1 cellular context compared by ENCODE assay signal in the genomic region with DNA sequence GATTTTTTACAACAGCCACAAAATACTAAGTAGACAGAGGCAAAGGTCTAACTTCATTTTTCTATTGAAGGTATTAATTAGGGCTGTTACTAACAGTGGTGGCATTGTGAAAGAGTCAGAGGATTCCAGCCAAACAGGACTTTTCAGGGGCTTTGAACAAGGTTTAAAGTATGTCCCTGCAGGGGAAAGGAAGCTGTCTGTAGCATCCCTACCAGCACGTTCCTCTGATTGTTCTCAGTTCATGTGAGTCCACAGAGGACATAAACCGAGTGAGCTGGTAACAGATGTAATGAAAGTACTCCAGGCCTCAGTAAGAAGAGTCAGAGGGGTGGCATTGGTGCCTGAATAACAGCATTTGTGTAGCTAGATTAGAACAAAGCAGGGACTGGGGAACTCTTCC.
TF ChIP-seq lines count a peak whose summit lies in the region.

No MANE protein-coding gene starts in this region.

TF ChIP-seq in HepG2, 621 proteins besides CTCF, POLR2A, EP300 and RAD21:
- TF ChIP-seq SOX5 (CRISPR knock-in tag; IDR thresholded peaks at IDR 0.05; ENCODE audit: borderline replicate concordance): 0 out of 2 replicates have a peak, but pooled peaks have one; percentile 27
- TF ChIP-seq, protein P1, sequence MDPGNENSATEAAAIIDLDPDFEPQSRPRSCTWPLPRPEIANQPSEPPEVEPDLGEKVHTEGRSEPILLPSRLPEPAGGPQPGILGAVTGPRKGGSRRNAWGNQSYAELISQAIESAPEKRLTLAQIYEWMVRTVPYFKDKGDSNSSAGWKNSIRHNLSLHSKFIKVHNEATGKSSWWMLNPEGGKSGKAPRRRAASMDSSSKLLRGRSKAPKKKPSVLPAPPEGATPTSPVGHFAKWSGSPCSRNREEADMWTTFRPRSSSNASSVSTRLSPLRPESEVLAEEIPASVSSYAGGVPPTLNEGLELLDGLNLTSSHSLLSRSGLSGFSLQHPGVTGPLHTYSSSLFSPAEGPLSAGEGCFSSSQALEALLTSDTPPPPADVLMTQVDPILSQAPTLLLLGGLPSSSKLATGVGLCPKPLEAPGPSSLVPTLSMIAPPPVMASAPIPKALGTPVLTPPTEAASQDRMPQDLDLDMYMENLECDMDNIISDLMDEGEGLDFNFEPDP (CRISPR knock-in tag; conservative IDR thresholded peaks at IDR 0.05): no peak
- TF ChIP-seq, protein P2, sequence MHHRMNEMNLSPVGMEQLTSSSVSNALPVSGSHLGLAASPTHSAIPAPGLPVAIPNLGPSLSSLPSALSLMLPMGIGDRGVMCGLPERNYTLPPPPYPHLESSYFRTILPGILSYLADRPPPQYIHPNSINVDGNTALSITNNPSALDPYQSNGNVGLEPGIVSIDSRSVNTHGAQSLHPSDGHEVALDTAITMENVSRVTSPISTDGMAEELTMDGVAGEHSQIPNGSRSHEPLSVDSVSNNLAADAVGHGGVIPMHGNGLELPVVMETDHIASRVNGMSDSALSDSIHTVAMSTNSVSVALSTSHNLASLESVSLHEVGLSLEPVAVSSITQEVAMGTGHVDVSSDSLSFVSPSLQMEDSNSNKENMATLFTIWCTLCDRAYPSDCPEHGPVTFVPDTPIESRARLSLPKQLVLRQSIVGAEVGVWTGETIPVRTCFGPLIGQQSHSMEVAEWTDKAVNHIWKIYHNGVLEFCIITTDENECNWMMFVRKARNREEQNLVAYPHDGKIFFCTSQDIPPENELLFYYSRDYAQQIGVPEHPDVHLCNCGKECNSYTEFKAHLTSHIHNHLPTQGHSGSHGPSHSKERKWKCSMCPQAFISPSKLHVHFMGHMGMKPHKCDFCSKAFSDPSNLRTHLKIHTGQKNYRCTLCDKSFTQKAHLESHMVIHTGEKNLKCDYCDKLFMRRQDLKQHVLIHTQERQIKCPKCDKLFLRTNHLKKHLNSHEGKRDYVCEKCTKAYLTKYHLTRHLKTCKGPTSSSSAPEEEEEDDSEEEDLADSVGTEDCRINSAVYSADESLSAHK (CRISPR knock-in tag; IDR thresholded peaks at IDR 0.05; ENCODE audit: borderline replicate concordance): no peak
- TF ChIP-seq, protein P3, sequence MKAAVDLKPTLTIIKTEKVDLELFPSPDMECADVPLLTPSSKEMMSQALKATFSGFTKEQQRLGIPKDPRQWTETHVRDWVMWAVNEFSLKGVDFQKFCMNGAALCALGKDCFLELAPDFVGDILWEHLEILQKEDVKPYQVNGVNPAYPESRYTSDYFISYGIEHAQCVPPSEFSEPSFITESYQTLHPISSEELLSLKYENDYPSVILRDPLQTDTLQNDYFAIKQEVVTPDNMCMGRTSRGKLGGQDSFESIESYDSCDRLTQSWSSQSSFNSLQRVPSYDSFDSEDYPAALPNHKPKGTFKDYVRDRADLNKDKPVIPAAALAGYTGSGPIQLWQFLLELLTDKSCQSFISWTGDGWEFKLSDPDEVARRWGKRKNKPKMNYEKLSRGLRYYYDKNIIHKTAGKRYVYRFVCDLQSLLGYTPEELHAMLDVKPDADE (CRISPR knock-in tag; IDR thresholded peaks at IDR 0.05): no peak
- TF ChIP-seq ZBTB20 (CRISPR knock-in tag; IDR thresholded peaks at IDR 0.05; ENCODE audit: borderline replicate concordance, low read depth): no peak
- TF ChIP-seq ZNF605 (CRISPR knock-in tag; IDR thresholded peaks at IDR 0.05): no peak
- TF ChIP-seq PHF8 (CRISPR knock-in tag; IDR thresholded peaks at IDR 0.05): no peak
